In genomic region chr12:2244013-2244861, GRCh38 we compare ENCODE assay signal across 9 cellular contexts.
DNase-seq lines count a peak whose midpoint lies in the region; ATAC-seq, FAIRE-seq and TF ChIP-seq lines count a peak whose summit lies in the region.
"Had no signal": no experiment of that assay in that cellular context is flagged by ENCODE, and none has a peak within 500 bp of the region (broad histone marks: within the 10 kb centered on the region; RNA-seq: fewer than 3 reads in every experiment).

No MANE protein-coding gene starts in this region.

- peak; percentile 95 for DNase-seq in EL
- DNase-seq in fibroblast of lung (ENCODE audit: low read depth in 2 of 2): peak; percentile 88 to 98
- DNase-seq in non-pigmented ciliary epithelial cell (ENCODE audit: low read depth): peak; percentile 80
- no peak for DNase-seq in upper lobe of right lung
- DNase-seq in frontal cortex (ENCODE audit: low spot score in 2 of 2): no peak
- DNase-seq in CD14-positive monocyte (ENCODE audit: low spot score): no peak
- DNase-seq: NCI-H2171 treated with DMSO at 0.1 percent for 48 hours had no signal

- H3K36me3 Mint-ChIP-seq in activated T-helper 17 cell treated with anti-CD3 and anti-CD28 coated beads, Interleukin-2, amount 50 U/mL, for 72 hours (ENCODE audit: low read depth): no peaks in the 10 kb centered on the region
- no peaks in the 10 kb centered on the region for H3K36me3 Mint-ChIP-seq in CD14-positive monocyte

- H3K27me3 Mint-ChIP-seq in activated T-helper 17 cell treated with anti-CD3 and anti-CD28 coated beads, Interleukin-2, amount 50 U/mL, for 72 hours: peaks cover 6% of the 10 kb centered on the region
- H3K27me3 Mint-ChIP-seq in CD14-positive monocyte (ENCODE audit: low read depth in 3 of 3): peaks cover 0 to 7% (median 3%) of the 10 kb centered on the region in 3 donors

- peak overlapping the region; percentile 100 for H3K27ac ChIP-seq in OCI-LY1 (ENCODE audit: low read depth, low read length, poor library complexity, severe bottlenecking)
- peak overlapping the region; percentile 87 for H3K27ac ChIP-seq in fibroblast of lung (ENCODE audit: insufficient read depth, low read length)
- no peak overlapping the region for H3K27ac ChIP-seq in upper lobe of right lung

- H3K9me3 ChIP-seq in OCI-LY1 (ENCODE audit: low read length) (no peaks in the 10 kb centered on the region), fibroblast of lung (ENCODE audit: control insufficient read depth, insufficient read depth, low read depth, low read length) (no peaks in the 10 kb centered on the region), upper lobe of right lung (no peaks in the 10 kb centered on the region)

- H3K36me3 ChIP-seq in OCI-LY1 (ENCODE audit: insufficient read depth, low read length): no peaks in the 10 kb centered on the region
- H3K36me3 ChIP-seq in fibroblast of lung (ENCODE audit: control insufficient read depth, insufficient read depth, low read length): no peaks in the 10 kb centered on the region
- H3K36me3 ChIP-seq in upper lobe of right lung: no peaks in the 10 kb centered on the region

- H3K4me3 Mint-ChIP-seq in activated T-helper 17 cell treated with anti-CD3 and anti-CD28 coated beads, Interleukin-2, amount 50 U/mL, for 72 hours: no peak overlapping the region
- H3K4me3 Mint-ChIP-seq in CD14-positive monocyte: no peak overlapping the region

- H3K79me2 ChIP-seq in OCI-LY1 (ENCODE audit: insufficient read depth, low read length) (no peaks in the 10 kb centered on the region), fibroblast of lung (ENCODE audit: control insufficient read depth, insufficient read depth, low read length) (no peaks in the 10 kb centered on the region)

- H3K9me3 Mint-ChIP-seq in activated T-helper 17 cell treated with anti-CD3 and anti-CD28 coated beads, Interleukin-2, amount 50 U/mL, for 72 hours: no peaks in the 10 kb centered on the region
- H3K9me3 Mint-ChIP-seq in CD14-positive monocyte: no peaks in the 10 kb centered on the region

- no peak overlapping the region for H3K27ac Mint-ChIP-seq in activated T-helper 17 cell treated with anti-CD3 and anti-CD28 coated beads, Interleukin-2, amount 50 U/mL, for 72 hours
- H3K27ac Mint-ChIP-seq in CD14-positive monocyte: no peak overlapping the region

- no peaks in the 10 kb centered on the region for H3K27me3 ChIP-seq in OCI-LY1 (ENCODE audit: insufficient read depth, low read length)
- H3K27me3 ChIP-seq in fibroblast of lung (ENCODE audit: control insufficient read depth, insufficient read depth, low read length): no peaks in the 10 kb centered on the region
- H3K27me3 ChIP-seq in upper lobe of right lung: no peaks in the 10 kb centered on the region

- H3K4me2 ChIP-seq in OCI-LY1 (ENCODE audit: low read length) (peak overlapping the region; percentile 60; the same call in 1 of the 2 replicates), fibroblast of lung (ENCODE audit: extremely low read depth, insufficient read depth, low read length) (peak overlapping the region; percentile 65)

- no peaks in the 10 kb centered on the region for H3K4me1 Mint-ChIP-seq in activated T-helper 17 cell treated with anti-CD3 and anti-CD28 coated beads, Interleukin-2, amount 50 U/mL, for 72 hours
- H3K4me1 Mint-ChIP-seq in CD14-positive monocyte: peaks cover 7% of the 10 kb centered on the region

- H3K9ac ChIP-seq in OCI-LY1 (ENCODE audit: low read length) (peak overlapping the region; percentile 80; the same call in 1 of the 2 replicates), fibroblast of lung (ENCODE audit: insufficient read depth, low read length) (no peak overlapping the region)

- H3K4me1 ChIP-seq in OCI-LY1 (ENCODE audit: insufficient read depth, low read length, severe bottlenecking) (peaks cover 94% of the 10 kb centered on the region), fibroblast of lung (ENCODE audit: control insufficient read depth, extremely low read depth, insufficient read depth, low read length) (peaks cover 38% of the 10 kb centered on the region), upper lobe of right lung (peaks cover 8% of the 10 kb centered on the region)

- intact Hi-C loops in upper lobe of right lung (cut with DNase I) (no loop called here), CD14-positive monocyte (cut with micrococcal nuclease) (no loop called here)

- H3K9me2 ChIP-seq in OCI-LY1 (ENCODE audit: low read depth, low read length): no peaks in the 10 kb centered on the region

- TF ChIP-seq CTCF in OCI-LY1 (IDR thresholded peaks at IDR 0.05; ENCODE audit: low read length) (no peak), fibroblast of lung (conservative IDR thresholded peaks at IDR 0.05 in 1 of 2, IDR thresholded peaks at IDR 0.05 in 1 of 2; ENCODE audit: low read depth in 1 of 2, low read length in 2 of 2) (no peak), upper lobe of right lung (IDR thresholded peaks at IDR 0.05) (no peak), CD14-positive monocyte (IDR thresholded peaks at IDR 0.05) (no peak)

- H3K4me3 ChIP-seq in OCI-LY1 (ENCODE audit: low read depth, low read length, poor library complexity, severe bottlenecking) (no peak overlapping the region), fibroblast of lung (replicated peaks in 1 of 4; ENCODE audit: control extremely low read depth in 1 of 4, insufficient read depth in 1 of 4, low read depth in 3 of 4, low read length in 4 of 4) (no peak overlapping the region), upper lobe of right lung (no peak overlapping the region)

- no peak for ATAC-seq in activated T-helper 17 cell treated with anti-CD3 and anti-CD28 coated beads, Interleukin-2, amount 50 U/mL, for 72 hours (replicated peaks)
- ATAC-seq in upper lobe of right lung: no peak

- H4K20me1 ChIP-seq in OCI-LY1 (ENCODE audit: insufficient read depth, low read length): no peaks in the 10 kb centered on the region
- H4K20me1 ChIP-seq in fibroblast of lung (ENCODE audit: control insufficient read depth, extremely low read depth, insufficient read depth, low read length): no peaks in the 10 kb centered on the region

- H2AFZ ChIP-seq in OCI-LY1 (ENCODE audit: low read length) (no peak overlapping the region), fibroblast of lung (ENCODE audit: low read length) (no peak overlapping the region)

- H3F3A ChIP-seq in OCI-LY1 (ENCODE audit: insufficient read depth, low read length): peaks cover 16% of the 10 kb centered on the region; the same call in 1 of the 2 replicates

- no peak for FAIRE-seq in frontal cortex (lab: Jason Lieb, UNC)

Comparison
In these comparisons a context has a peak if more than half of its experiments do, and no peak if none do; other contexts are left out.
1. DNase-seq: peak in EL (single experiment), fibroblast of lung (2 of 2) and non-pigmented ciliary epithelial cell (single experiment); none in upper lobe of right lung (single experiment), frontal cortex (0 of 2) and CD14-positive monocyte (single experiment).